Comparison of ENCODE assay signal across 1 cellular context in genomic region chr4:25953740-25954139, GRCh38.
TF ChIP-seq lines count a peak whose summit lies in the region.

No MANE protein-coding gene starts in this region.

TF ChIP-seq in IMR-90, 13 proteins besides CTCF, POLR2A, EP300 and RAD21 (continued from another document):
- TF ChIP-seq ELK1 (IDR thresholded peaks at IDR 0.05; ENCODE audit: borderline replicate concordance, low read depth, low read length) (no peak), BHLHE40 (IDR thresholded peaks at IDR 0.05; ENCODE audit: low read depth, low read length) (no peak), RCOR1 (IDR thresholded peaks at IDR 0.05; ENCODE audit: insufficient replicate concordance, low read length) (no peak), RFX5 (IDR thresholded peaks at IDR 0.05; ENCODE audit: low read depth, low read length) (no peak), USF2 (IDR thresholded peaks at IDR 0.05; ENCODE audit: low read depth, low read length) (no peak), CHD1 (IDR thresholded peaks at IDR 0.05; ENCODE audit: low read depth, low read length) (no peak), FOS (IDR thresholded peaks at IDR 0.05; ENCODE audit: low read depth, low read length) (no peak)
